In the genomic region with DNA sequence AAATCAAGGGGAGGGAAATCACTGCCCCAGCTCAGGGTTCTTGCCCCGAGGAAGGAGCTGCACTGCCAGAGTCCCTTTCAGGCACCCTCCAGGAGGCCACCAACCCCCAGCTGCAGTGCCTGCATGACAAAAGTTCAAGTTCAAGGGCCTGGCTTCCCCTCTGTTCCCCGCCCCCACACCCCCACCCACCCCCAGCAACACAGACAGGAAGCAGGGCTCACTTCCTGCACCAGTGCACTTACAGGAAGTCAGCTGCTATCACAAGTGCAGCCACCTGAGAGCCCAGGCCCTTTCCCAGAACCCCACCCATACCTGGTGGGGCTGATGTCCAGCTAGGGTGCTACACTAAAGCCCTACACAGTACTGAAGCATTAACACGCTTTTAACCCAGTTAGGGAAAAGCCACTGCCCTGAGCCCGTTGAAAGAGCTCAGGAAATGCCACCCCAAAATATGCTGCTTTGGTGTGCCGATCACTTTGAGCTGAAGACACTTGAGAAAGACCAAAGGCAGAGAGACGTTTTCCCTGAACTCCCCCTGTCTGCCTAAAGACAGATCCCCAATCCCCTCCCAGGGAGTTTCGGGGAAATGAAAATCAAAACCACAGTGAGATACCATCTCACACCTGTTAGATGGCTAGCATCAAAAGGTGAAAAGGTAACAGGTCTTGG, we compare ENCODE assay signal across 8 cellular contexts.
DNase-seq lines count a peak whose midpoint lies in the region; ATAC-seq and TF ChIP-seq lines count a peak whose summit lies in the region.

No MANE protein-coding gene starts in this region.

- TF ChIP-seq CTCF in GM06990 (IDR thresholded peaks at IDR 0.05; ENCODE audit: insufficient read depth, low read length, poor library complexity, severe bottlenecking): no peak

- H3K4me3 ChIP-seq in GM06990 (replicated peaks; ENCODE audit: low read depth, low read length): peak overlapping the region; percentile 2; the same call in 1 of the 2 replicates
- H3K4me3 ChIP-seq in duodenal mucosa (ENCODE audit: low read depth in 1 of 2, low read length in 2 of 2): no peak overlapping the region

- H3K9me3 ChIP-seq in duodenal mucosa (ENCODE audit: control insufficient read depth in 1 of 2, low read length in 2 of 2): no peaks in the 10 kb centered on the region

- ATAC-seq in HG02588 (IDR thresholded peaks at IDR 0.05; ENCODE audit: unreplicated experiment) (peak; percentile 53), GM18870 (IDR thresholded peaks at IDR 0.05; ENCODE audit: unreplicated experiment) (no peak), GM18520 (IDR thresholded peaks at IDR 0.05; ENCODE audit: unreplicated experiment) (no peak)
- peak; percentile 95 for ATAC-seq in stimulated activated naive CD8-positive, alpha-beta T cell treated with anti-CD3 and anti-CD28 coated beads, Interleukin-15, amount 100 ng/mL, for 72 hours

- no peaks in the 10 kb centered on the region for H3K27me3 Mint-ChIP-seq in stimulated activated naive CD8-positive, alpha-beta T cell treated with anti-CD3 and anti-CD28 coated beads, Interleukin-15, amount 100 ng/mL, for 72 hours

- DNase-seq in GM06990 (ENCODE audit: extremely low read depth, insufficient read length) (peak; percentile 88), T follicular helper cell (ENCODE audit: low read depth) (peak; percentile 32), NCI-H446 (lab: John Stamatoyannopoulos, UW) (no peak)
- DNase-seq in stimulated activated naive CD8-positive, alpha-beta T cell treated with anti-CD3 and anti-CD28 coated beads, Interleukin-15, amount 100 ng/mL, for 72 hours: peak; percentile 38 to 59

- H3K36me3 ChIP-seq in GM06990 (ENCODE audit: control insufficient read depth, insufficient read depth, low read length): no peaks in the 10 kb centered on the region
- no peaks in the 10 kb centered on the region for H3K36me3 ChIP-seq in duodenal mucosa (ENCODE audit: control insufficient read depth in 1 of 2, insufficient read depth in 2 of 2, low read length in 2 of 2)

- H3K4me1 ChIP-seq in duodenal mucosa (ENCODE audit: control insufficient read depth in 1 of 2, insufficient read depth in 2 of 2, low read length in 2 of 2): no peaks in the 10 kb centered on the region

- H3K27ac ChIP-seq in duodenal mucosa (ENCODE audit: low read depth, low read length): peak overlapping the region; percentile 42

- peak overlapping the region; percentile 25 to 65 for H3K4me3 Mint-ChIP-seq in stimulated activated naive CD8-positive, alpha-beta T cell treated with anti-CD3 and anti-CD28 coated beads, Interleukin-15, amount 100 ng/mL, for 72 hours

- peak overlapping the region; percentile 93 to 96 for H3K27ac Mint-ChIP-seq in stimulated activated naive CD8-positive, alpha-beta T cell treated with anti-CD3 and anti-CD28 coated beads, Interleukin-15, amount 100 ng/mL, for 72 hours

- H3K4me1 Mint-ChIP-seq in stimulated activated naive CD8-positive, alpha-beta T cell treated with anti-CD3 and anti-CD28 coated beads, Interleukin-15, amount 100 ng/mL, for 72 hours: peaks cover 45% of the 10 kb centered on the region

- H3K9me3 Mint-ChIP-seq in stimulated activated naive CD8-positive, alpha-beta T cell treated with anti-CD3 and anti-CD28 coated beads, Interleukin-15, amount 100 ng/mL, for 72 hours: peaks cover 27 to 49% of the 10 kb centered on the region in 2 donors

- no peak overlapping the region for H3K9ac ChIP-seq in duodenal mucosa (ENCODE audit: low read depth in 1 of 2, low read length in 2 of 2)

- H3K27me3 ChIP-seq in GM06990 (replicated peaks; ENCODE audit: control insufficient read depth, insufficient read depth, low read length): no peaks in the 10 kb centered on the region
- H3K27me3 ChIP-seq in duodenal mucosa (ENCODE audit: control insufficient read depth in 1 of 2, insufficient read depth in 2 of 2, low read length in 2 of 2): no peaks in the 10 kb centered on the region

Comparison
In these comparisons a context has a peak if more than half of its experiments do, and no peak if none do; other contexts are left out.
1. DNase-seq: peak in GM06990 (single experiment), T follicular helper cell (single experiment) and stimulated activated naive CD8-positive, alpha-beta T cell treated with anti-CD3 and anti-CD28 coated beads, Interleukin-15, amount 100 ng/mL, for 72 hours (2 of 2); none in NCI-H446 (0 of 2).
2. ATAC-seq: peak in HG02588 (single experiment) and stimulated activated naive CD8-positive, alpha-beta T cell treated with anti-CD3 and anti-CD28 coated beads, Interleukin-15, amount 100 ng/mL, for 72 hours (single experiment); none in GM18870 (single experiment) and GM18520 (single experiment).